10 cellular contexts compared by ENCODE assay signal in genomic region chr4:40173470-40173875, GRCh38. TPM values are rescaled to one million over a fixed set of nuclear protein-coding genes. Genes with fewer than 3 reads are reported as not detected.
DNase-seq lines count a peak whose midpoint lies in the region; ATAC-seq, FAIRE-seq and TF ChIP-seq lines count a peak whose summit lies in the region.
"Had no signal": no experiment of that assay in that cellular context is flagged by ENCODE, and none has a peak within 500 bp of the region (broad histone marks: within the 10 kb centered on the region; RNA-seq: fewer than 3 reads in every experiment).

No MANE protein-coding gene starts in this region.

- no peak overlapping the region for H3K4me3 ChIP-seq in uterus

- H3K36me3 Mint-ChIP-seq in activated naive CD4-positive, alpha-beta T cell treated with anti-CD3 and anti-CD28 coated beads, Interleukin-2, amount 50 U/mL, for 24 hours: peaks cover 2% of the 10 kb centered on the region
- H3K36me3 Mint-ChIP-seq in T-cell: no peaks in the 10 kb centered on the region

- H3K4me1 Mint-ChIP-seq in activated naive CD4-positive, alpha-beta T cell treated with anti-CD3 and anti-CD28 coated beads, Interleukin-2, amount 50 U/mL, for 24 hours: peaks cover 38% of the 10 kb centered on the region
- peaks cover 17 to 32% (median 29%) of the 10 kb centered on the region in 3 donors for H3K4me1 Mint-ChIP-seq in T-cell
- peaks cover 35% of the 10 kb centered on the region for H3K4me1 Mint-ChIP-seq in stimulated activated naive CD8-positive, alpha-beta T cell treated with anti-CD3 and anti-CD28 coated beads, Interleukin-15, amount 100 ng/mL, for 72 hours

- no peaks in the 10 kb centered on the region for H3K9me3 ChIP-seq in uterus

- H3K27ac ChIP-seq in uterus: no peak overlapping the region

- H3K4me3 Mint-ChIP-seq in activated naive CD4-positive, alpha-beta T cell treated with anti-CD3 and anti-CD28 coated beads, Interleukin-2, amount 50 U/mL, for 24 hours: peak overlapping the region; percentile 60
- H3K4me3 Mint-ChIP-seq in T-cell: peak overlapping the region; percentile 31 to 43 (median 39)
- peak overlapping the region; percentile 60 to 62 for H3K4me3 Mint-ChIP-seq in stimulated activated naive CD8-positive, alpha-beta T cell treated with anti-CD3 and anti-CD28 coated beads, Interleukin-15, amount 100 ng/mL, for 72 hours

- H3K9me3 Mint-ChIP-seq in activated naive CD4-positive, alpha-beta T cell treated with anti-CD3 and anti-CD28 coated beads, Interleukin-2, amount 50 U/mL, for 24 hours: no peaks in the 10 kb centered on the region
- no peaks in the 10 kb centered on the region for H3K9me3 Mint-ChIP-seq in T-cell
- peaks cover under 1 to 4% of the 10 kb centered on the region in 2 donors for H3K9me3 Mint-ChIP-seq in stimulated activated naive CD8-positive, alpha-beta T cell treated with anti-CD3 and anti-CD28 coated beads, Interleukin-15, amount 100 ng/mL, for 72 hours

- H3K27ac Mint-ChIP-seq in activated naive CD4-positive, alpha-beta T cell treated with anti-CD3 and anti-CD28 coated beads, Interleukin-2, amount 50 U/mL, for 24 hours: peak overlapping the region; percentile 92
- H3K27ac Mint-ChIP-seq in T-cell: peak overlapping the region; percentile 90 to 92
- peak overlapping the region; percentile 85 to 89 for H3K27ac Mint-ChIP-seq in stimulated activated naive CD8-positive, alpha-beta T cell treated with anti-CD3 and anti-CD28 coated beads, Interleukin-15, amount 100 ng/mL, for 72 hours

- no peaks in the 10 kb centered on the region for H3K27me3 ChIP-seq in uterus

- no peak for TF ChIP-seq POLR2A in uterus (IDR thresholded peaks at IDR 0.05)

- DNase-seq in activated naive CD4-positive, alpha-beta T cell treated with anti-CD3 and anti-CD28 coated beads, Interleukin-2, amount 50 U/mL, for 16 hours: no peak
- no peak for DNase-seq in T-cell
- no peak for DNase-seq in stimulated activated naive CD8-positive, alpha-beta T cell treated with anti-CD3 and anti-CD28 coated beads, Interleukin-15, amount 100 ng/mL, for 72 hours
- DNase-seq in omental fat pad (ENCODE audit: low spot score): no peak
- no peak for DNase-seq in HTR-8/SVneo (ENCODE audit: insufficient read length, low spot score)
- no peak for DNase-seq in uterus
- DNase-seq: NCI-H524 treated with DMSO at 0.1 percent for 48 hours had no signal

- TF ChIP-seq CTCF in omental fat pad (IDR thresholded peaks at IDR 0.05): no peak
- no peak for TF ChIP-seq CTCF in uterus (IDR thresholded peaks at IDR 0.05)

- no peaks in the 10 kb centered on the region for H3K36me3 ChIP-seq in uterus

- no peaks in the 10 kb centered on the region for H3K27me3 Mint-ChIP-seq in activated naive CD4-positive, alpha-beta T cell treated with anti-CD3 and anti-CD28 coated beads, Interleukin-2, amount 50 U/mL, for 24 hours
- no peaks in the 10 kb centered on the region for H3K27me3 Mint-ChIP-seq in T-cell
- H3K27me3 Mint-ChIP-seq in stimulated activated naive CD8-positive, alpha-beta T cell treated with anti-CD3 and anti-CD28 coated beads, Interleukin-15, amount 100 ng/mL, for 72 hours: no peaks in the 10 kb centered on the region

- intact Hi-C loops in uterus (cut with DNase I; ENCODE audit: low total_unique reads): no loop called here

- CTCF ChIA-PET in T-cell (lab: Charles Lee): interaction anchor here in 1 of 2 donors (1.0 kb wide), 1 partner anchor 11 kb away, joined by 3 read pairs; no protein-coding TSS in a partner anchor

- H3K4me1 ChIP-seq in uterus: no peaks in the 10 kb centered on the region

- ATAC-seq in HG02938 (IDR thresholded peaks at IDR 0.05; ENCODE audit: unreplicated experiment) (peak; percentile 81), T-cell (replicated peaks in 1 of 4) (peak; percentile 51 to 57 (median 54)), omental fat pad (ENCODE audit: low FRiP score) (no peak)
- ATAC-seq in stimulated activated naive CD8-positive, alpha-beta T cell treated with anti-CD3 and anti-CD28 coated beads, Interleukin-15, amount 100 ng/mL, for 72 hours: peak; percentile 68
- ATAC-seq: HCT116 had no signal

- no peak for FAIRE-seq in HTR-8/SVneo (lab: Jason Lieb, UNC)

- POLR2A ChIA-PET in T-cell (lab: Charles Lee): no interaction called here

RNA-seq across cellular contexts. Expression of gene RHOH, which starts 23.4 kb away (rescaled TPM):
- total RNA-seq in T-cell (100 to 1,000 TPM; 174 to 436 (median 216) TPM), omental fat pad (1 to 10 TPM; 1.8 to 5.8 (median 4.6) TPM), uterus (10 to 100 TPM in 1 of 4 donors, 1 to 10 TPM in 3; 1.5 to 37.1 (median 3.0) TPM)

Comparison
In these comparisons a context has a peak if more than half of its experiments do, and no peak if none do; other contexts are left out.
1. RNA of gene RHOH, which starts 23.4 kb away (total RNA-seq): 174 to 436 TPM in T-cell; 1.8 to 5.8 TPM in omental fat pad and 1.5 to 37.1 TPM in uterus; every median in the first group is over 4 times any median in the second.
2. Peak in every context shown above with its lines, with median percentiles within 50 percentile points of each other: H3K27ac Mint-ChIP-seq and H3K4me3 Mint-ChIP-seq.